1 cellular context compared by ENCODE assay signal in the genomic region with DNA sequence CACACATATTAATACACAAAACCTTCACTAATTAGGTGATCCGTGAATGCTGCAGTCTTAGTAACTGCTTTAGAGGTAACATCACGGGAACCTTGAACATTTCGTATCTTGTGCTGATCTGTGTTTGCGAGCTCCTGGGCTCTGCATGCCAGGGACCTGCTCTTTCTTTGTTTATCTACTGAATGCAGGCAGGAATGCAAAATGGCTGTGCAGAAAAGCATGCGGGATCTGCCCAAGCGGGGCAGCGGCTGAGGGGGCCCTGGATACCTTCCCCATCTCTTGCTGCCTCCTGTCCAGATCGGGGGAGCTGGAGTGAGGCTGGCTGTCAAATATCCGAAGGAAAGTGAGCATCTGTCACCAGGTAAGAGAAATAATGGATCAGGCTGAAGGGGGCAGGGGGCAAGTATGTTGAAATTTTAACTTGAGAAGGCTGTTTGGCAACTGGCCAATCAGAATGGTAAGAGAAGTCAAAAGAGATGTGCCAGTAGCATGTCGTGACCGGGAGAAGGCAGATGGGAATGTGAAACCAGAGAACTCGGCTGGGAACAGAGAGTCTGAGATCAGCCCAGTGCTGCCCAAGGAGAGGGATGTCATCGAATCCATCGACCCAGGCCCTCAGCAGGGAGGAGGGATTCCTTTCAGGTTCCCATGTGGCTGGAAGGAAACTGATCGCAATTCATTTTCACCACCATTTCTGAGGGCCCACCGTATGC.
TF ChIP-seq lines count a peak whose summit lies in the region.

No MANE protein-coding gene starts in this region.

TF ChIP-seq in GM23338, 12 proteins besides CTCF, POLR2A, EP300 and RAD21 (continued from another document):
- TF ChIP-seq ZNF462 (CRISPR knock-in tag; IDR thresholded peaks at IDR 0.05) = no peak
- TF ChIP-seq STAT1 (IDR thresholded peaks at IDR 0.05; ENCODE audit: unreplicated experiment) = no peak
- TF ChIP-seq NANOG (IDR thresholded peaks at IDR 0.05; ENCODE audit: borderline replicate concordance) = no peak
- no peak for TF ChIP-seq EZH2phosphoT487 (IDR thresholded peaks at IDR 0.05; ENCODE audit: unreplicated experiment)
- no peak for TF ChIP-seq POLR2AphosphoS5 (IDR thresholded peaks at IDR 0.05; ENCODE audit: low read depth)
- no peak for TF ChIP-seq ZNF114 (CRISPR knock-in tag; IDR thresholded peaks at IDR 0.05)
- TF ChIP-seq JUNB (IDR thresholded peaks at IDR 0.05; ENCODE audit: unreplicated experiment) = no peak
- TF ChIP-seq ZNF331 (CRISPR knock-in tag; IDR thresholded peaks at IDR 0.05; ENCODE audit: low read depth) = no peak
- TF ChIP-seq REST (IDR thresholded peaks at IDR 0.05; ENCODE audit: unreplicated experiment) = no peak
- TF ChIP-seq CREB1 (CRISPR knock-in tag; IDR thresholded peaks at IDR 0.05; ENCODE audit: low read depth) = no peak
- TF ChIP-seq, protein P1, sequence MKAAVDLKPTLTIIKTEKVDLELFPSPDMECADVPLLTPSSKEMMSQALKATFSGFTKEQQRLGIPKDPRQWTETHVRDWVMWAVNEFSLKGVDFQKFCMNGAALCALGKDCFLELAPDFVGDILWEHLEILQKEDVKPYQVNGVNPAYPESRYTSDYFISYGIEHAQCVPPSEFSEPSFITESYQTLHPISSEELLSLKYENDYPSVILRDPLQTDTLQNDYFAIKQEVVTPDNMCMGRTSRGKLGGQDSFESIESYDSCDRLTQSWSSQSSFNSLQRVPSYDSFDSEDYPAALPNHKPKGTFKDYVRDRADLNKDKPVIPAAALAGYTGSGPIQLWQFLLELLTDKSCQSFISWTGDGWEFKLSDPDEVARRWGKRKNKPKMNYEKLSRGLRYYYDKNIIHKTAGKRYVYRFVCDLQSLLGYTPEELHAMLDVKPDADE (IDR thresholded peaks at IDR 0.05) = no peak
